Comparison of ENCODE assay signal across 11 cellular contexts in genomic region chr22:46012182-46012880, GRCh38. TPM values are rescaled to one million over a fixed set of nuclear protein-coding genes. Genes with fewer than 3 reads are reported as not detected.
DNase-seq lines count a peak whose midpoint lies in the region; ATAC-seq, FAIRE-seq and TF ChIP-seq lines count a peak whose summit lies in the region.
"Had no signal": no experiment of that assay in that cellular context is flagged by ENCODE, and none has a peak within 500 bp of the region (broad histone marks: within the 10 kb centered on the region; RNA-seq: fewer than 3 reads in every experiment).

No MANE protein-coding gene starts in this region.

- H3K27me3 ChIP-seq in Loucy (ENCODE audit: insufficient read depth, low read length, poor library complexity, severe bottlenecking) (no peaks in the 10 kb centered on the region), endocrine pancreas (ENCODE audit: control insufficient read depth, insufficient read depth, low read length) (no peaks in the 10 kb centered on the region), thyroid gland (no peaks in the 10 kb centered on the region)

- H3K4me3 ChIP-seq in Loucy (ENCODE audit: low read length, poor library complexity, severe bottlenecking) (peak overlapping the region; percentile 76), endocrine pancreas (ENCODE audit: control insufficient read depth, insufficient read depth, low read length) (no peak overlapping the region), thyroid gland (replicated peaks in 1 of 3) (no peak overlapping the region)

- H3K9ac ChIP-seq in Loucy (ENCODE audit: low read depth, low read length, poor library complexity, severe bottlenecking) (peak overlapping the region; percentile 96), endocrine pancreas (ENCODE audit: control insufficient read depth, insufficient read depth, low read length) (peak overlapping the region; percentile 47)

- no peaks in the 10 kb centered on the region for H4K20me1 ChIP-seq in Loucy (ENCODE audit: insufficient read depth, low read length, poor library complexity, severe bottlenecking)

- WGBS in thyroid gland, 2 donors: 91 to 100% methylated on average over 2 to 8 of the region's 13 CpGs

- H3K4me2 ChIP-seq in Loucy (ENCODE audit: low read depth, low read length, poor library complexity, severe bottlenecking): peak overlapping the region; percentile 89

- peaks cover 0 to 6% (median 4%) of the 10 kb centered on the region in 3 donors for H3K27me3 Mint-ChIP-seq in naive B cell

- DNase-seq in naive B cell (no peak), thyroid gland (no peak), putamen (ENCODE audit: low spot score) (no peak), GM10266 (ENCODE audit: extremely low spot score) (no peak), GM19239 (ENCODE audit: insufficient read length, low spot score) (no peak)
- DNase-seq: activated naive CD4-positive, alpha-beta T cell treated with Interleukin-2 at 50 U/mL for 16 hours had no signal

- H3K27ac ChIP-seq in thyroid gland: peak overlapping the region; percentile 79 to 98 (median 95)

- peaks cover 3 to 16% (median 8%) of the 10 kb centered on the region in 3 donors for H3K4me1 Mint-ChIP-seq in naive B cell

- H3K4me1 ChIP-seq in Loucy (ENCODE audit: insufficient read depth, low read length, poor library complexity, severe bottlenecking) (peaks cover 24% of the 10 kb centered on the region), endocrine pancreas (ENCODE audit: control insufficient read depth, insufficient read depth, low read length) (no peaks in the 10 kb centered on the region), thyroid gland (peaks cover 30 to 52% of the 10 kb centered on the region in 2 donors)

- H3K9me3 ChIP-seq in Loucy (ENCODE audit: insufficient read depth, low read depth, low read length): no peaks in the 10 kb centered on the region
- H3K9me3 ChIP-seq in endocrine pancreas (ENCODE audit: control insufficient read depth, low read length): no peaks in the 10 kb centered on the region
- H3K9me3 ChIP-seq in thyroid gland: no peaks in the 10 kb centered on the region

- H3F3A ChIP-seq in Loucy (ENCODE audit: low read depth): peaks cover 4% of the 10 kb centered on the region; the same call in 1 of the 2 replicates

- no peak for ATAC-seq in naive B cell (ENCODE audit: low read depth in 2 of 2)

- H3K36me3 ChIP-seq in Loucy (ENCODE audit: insufficient read depth, low read length) (no peaks in the 10 kb centered on the region), endocrine pancreas (ENCODE audit: control insufficient read depth, insufficient read depth, low read length) (no peaks in the 10 kb centered on the region), thyroid gland (no peaks in the 10 kb centered on the region)

- H3K4me3 Mint-ChIP-seq in naive B cell: peak overlapping the region in 5 of 8 donors; percentile 33 to 87 (median 55)

- no peaks in the 10 kb centered on the region for H3K36me3 Mint-ChIP-seq in naive B cell

- H2AFZ ChIP-seq in Loucy (ENCODE audit: low read length): no peak overlapping the region

- FAIRE-seq in GM19239 (lab: Jason Lieb, UNC): no peak
- FAIRE-seq: endometrium, islet of Langerhans had no signal

- TF ChIP-seq CTCF in Loucy (conservative IDR thresholded peaks at IDR 0.05; ENCODE audit: low read length) (no peak), thyroid gland (IDR thresholded peaks at IDR 0.05) (no peak), GM10266 (IDR thresholded peaks at IDR 0.05; ENCODE audit: control insufficient read depth, insufficient read depth, low read depth, missing control alignments) (no peak)

- no peaks in the 10 kb centered on the region for H3K9me2 ChIP-seq in Loucy (replicated peaks; ENCODE audit: low read depth, low read length)

- no peak overlapping the region for H3K27ac Mint-ChIP-seq in naive B cell

- peaks cover 16% of the 10 kb centered on the region for H3K79me2 ChIP-seq in Loucy (ENCODE audit: insufficient read depth, low read length)

- intact Hi-C loops in thyroid gland (cut with DNase I): no loop called here

- H3K9me3 Mint-ChIP-seq in naive B cell: peaks cover 0 to 12% (median 4%) of the 10 kb centered on the region in 7 donors

- no peak for TF ChIP-seq POLR2A in thyroid gland (IDR thresholded peaks at IDR 0.05)

RNA-seq across cellular contexts. Expression of gene WNT7B, which starts 35.4 kb away (rescaled TPM):
- under 1 TPM in 2 of 6 donors, not detected in 4; 0.17 to 0.62 TPM for polyA plus RNA-seq in naive B cell (ENCODE audit: low read depth in 6 of 6)
- total RNA-seq in thyroid gland: 1 to 10 TPM in 2 of 4 donors, under 1 TPM in 1, not detected in 1; 0.83 to 4.3 (median 2.5) TPM
- total RNA-seq: G401 had no signal
